33 cellular contexts compared by ENCODE assay signal in the genomic region with DNA sequence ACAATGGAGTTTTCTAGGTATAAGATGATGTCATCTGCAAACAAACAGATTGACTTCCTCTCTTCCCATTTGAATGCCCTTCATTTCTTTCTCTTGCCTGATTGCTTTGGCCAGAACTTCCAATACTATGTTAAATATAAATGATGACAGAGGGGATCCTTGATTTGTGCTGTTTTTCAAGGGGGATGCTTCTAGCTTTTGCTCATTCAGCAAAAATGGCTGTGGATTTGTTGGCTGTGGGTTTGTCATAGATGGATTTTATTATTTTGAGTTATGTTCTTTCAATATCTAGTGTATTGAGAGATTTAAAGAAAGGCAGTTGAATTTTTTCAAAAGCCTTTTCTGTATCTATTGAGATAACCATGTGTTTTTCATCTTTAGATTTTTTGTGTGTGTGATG.
"Had no signal": no experiment of that assay in that cellular context is flagged by ENCODE, and none has a peak within 500 bp of the region (broad histone marks: within the 10 kb centered on the region; RNA-seq: fewer than 3 reads in every experiment).

No MANE protein-coding gene starts in this region.

- H3K9me3 ChIP-seq: adrenal gland, body of pancreas, breast epithelium had no signal

- DNase-seq: activated B cell treated with CpG ODN at 0.5 μM for 24 hours; activated CD4-positive, alpha-beta memory T cell treated with anti-CD3 and anti-CD28 coated beads for 36 hours; activated CD4-positive, alpha-beta T cell treated with anti-CD3 and anti-CD28 coated beads for 4 hours; activated CD4-positive, alpha-beta T cell treated with anti-CD3 and anti-CD28 coated beads, Interleukin-2, amount 10 ng/mL, durations not matched to agents 24 days and 14 days; activated CD4-positive, alpha-beta T cell treated with anti-CD3 and anti-CD28 coated beads, Interleukin-2, amount 50 U/mL, for 1 hour; activated CD4-positive, alpha-beta T cell treated with anti-CD3 and anti-CD28 coated beads, Interleukin-2, amount 50 U/mL, for 4 hours; activated CD4-positive, CD25-positive, alpha-beta regulatory T cell treated with anti-CD3 and anti-CD28 coated beads, Interleukin-2, amount 50 U/mL, for 72 hours; activated CD8-positive, alpha-beta memory T cell treated with anti-CD3 and anti-CD28 coated beads, Interleukin-2, amount 50 U/mL, for 4 hours; activated CD8-positive, alpha-beta T cell treated with anti-CD3 and anti-CD28 coated beads for 36 hours; activated effector memory CD4-positive, alpha-beta T cell treated with anti-CD3 and anti-CD28 coated beads, Interleukin-2, amount 50 U/mL, for 16 hours; activated gamma-delta T cell treated with Interleukin-2 at 50 U/mL for 16 hours; activated naive CD4-positive, alpha-beta T cell; activated naive CD4-positive, alpha-beta T cell treated with anti-CD3 and anti-CD28 coated beads for 36 hours; activated naive CD4-positive, alpha-beta T cell treated with anti-CD3 and anti-CD28 coated beads, Interleukin-2, amount 50 U/mL, for 16 hours; activated naive CD8-positive, alpha-beta T cell treated with anti-CD3 and anti-CD28 coated beads for 36 hours; activated T-cell treated with anti-CD3 and anti-CD28 coated beads for 4 hours; activated T-cell treated with anti-CD3 and anti-CD28 coated beads, Interleukin-2, amount 50 U/mL, for 1 hour; activated T-cell treated with anti-CD3 and anti-CD28 coated beads, Interleukin-2, amount 50 U/mL, for 4 hours; activated T-cell treated with anti-CD3 and anti-CD28 coated beads, Interleukin-2, amount 50 U/mL, for 72 hours; adrenal gland; amniotic stem cell; aorta; body of pancreas; brain microvascular endothelial cell; central memory CD4-positive, alpha-beta T cell; T-helper 2 cell; T-helper 9 cell had no signal

- H3K27me3 ChIP-seq: adrenal gland, body of pancreas, brain microvascular endothelial cell, breast epithelium had no signal

- FAIRE-seq: astrocyte, TTC549 had no signal

- H3K27ac ChIP-seq: adrenal gland, body of pancreas, brain microvascular endothelial cell, breast epithelium, VCaP had no signal

- H3K4me1 ChIP-seq: adrenal gland, body of pancreas, breast epithelium had no signal

- H3K36me3 ChIP-seq: adrenal gland, brain microvascular endothelial cell, breast epithelium had no signal

- H3K4me3 ChIP-seq: adrenal gland, body of pancreas, breast epithelium had no signal

- ATAC-seq: activated CD8-positive, alpha-beta T cell treated with anti-CD3 and anti-CD28 coated beads for 36 hours; activated naive CD4-positive, alpha-beta T cell treated with anti-CD3 and anti-CD28 coated beads, Interleukin-2, amount 50 U/mL, for 72 hours; activated T-cell treated with anti-CD3 and anti-CD28 coated beads, Interleukin-2, amount 50 U/mL, for 4 hours; activated T-cell treated with anti-CD3 and anti-CD28 coated beads, Interleukin-2, amount 50 U/mL, for 72 hours; activated T-helper 17 cell treated with anti-CD3 and anti-CD28 coated beads, Interleukin-2, amount 50 U/mL, for 72 hours; body of pancreas had no signal
